1 cellular context compared by ENCODE assay signal in the genomic region with DNA sequence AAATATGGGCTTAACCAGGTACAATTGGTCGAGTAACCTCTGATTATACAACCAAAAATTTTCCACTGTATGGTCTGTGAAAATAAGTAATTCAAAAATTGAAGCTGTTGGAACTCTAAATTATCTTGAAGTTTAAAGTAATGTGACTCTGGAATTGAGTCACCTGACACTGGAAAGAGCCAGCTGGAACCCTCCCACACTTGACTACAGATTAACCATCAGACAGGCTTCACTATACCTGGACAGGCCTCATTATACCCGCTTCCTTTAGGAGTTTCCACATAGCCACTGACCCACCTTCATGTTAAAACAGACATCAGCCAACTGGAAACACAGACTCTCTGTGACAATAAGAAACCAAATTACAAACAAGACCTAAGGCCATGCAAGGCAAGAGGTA.
TF ChIP-seq lines count a peak whose summit lies in the region.

No MANE protein-coding gene starts in this region.

TF ChIP-seq in K562, 482 proteins besides CTCF, POLR2A, EP300 and RAD21:
- TF ChIP-seq PRMT5 (CRISPR knock-in tag; IDR thresholded peaks at IDR 0.05): no peak
- TF ChIP-seq KAT8 (IDR thresholded peaks at IDR 0.05; ENCODE audit: low read depth): no peak
- TF ChIP-seq, protein P1, sequence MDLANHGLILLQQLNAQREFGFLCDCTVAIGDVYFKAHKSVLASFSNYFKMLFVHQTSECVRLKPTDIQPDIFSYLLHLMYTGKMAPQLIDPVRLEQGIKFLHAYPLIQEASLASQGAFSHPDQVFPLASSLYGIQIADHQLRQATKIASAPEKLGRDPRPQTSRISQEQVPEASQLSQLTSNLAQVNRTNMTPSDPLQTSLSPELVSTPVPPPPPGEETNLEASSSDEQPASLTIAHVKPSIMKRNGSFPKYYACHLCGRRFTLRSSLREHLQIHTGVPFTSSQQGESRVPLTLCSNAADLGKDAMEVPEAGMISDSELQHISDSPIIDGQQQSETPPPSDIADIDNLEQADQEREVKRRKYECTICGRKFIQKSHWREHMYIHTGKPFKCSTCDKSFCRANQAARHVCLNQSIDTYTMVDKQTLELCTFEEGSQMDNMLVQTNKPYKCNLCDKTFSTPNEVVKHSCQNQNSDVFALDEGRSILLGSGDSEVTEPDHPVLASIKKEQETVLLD (IDR thresholded peaks at IDR 0.05): no peak
- TF ChIP-seq ASH1L (IDR thresholded peaks at IDR 0.05; ENCODE audit: borderline replicate concordance, low read depth, partially characterized antibody): no peak
- TF ChIP-seq, protein P2, sequence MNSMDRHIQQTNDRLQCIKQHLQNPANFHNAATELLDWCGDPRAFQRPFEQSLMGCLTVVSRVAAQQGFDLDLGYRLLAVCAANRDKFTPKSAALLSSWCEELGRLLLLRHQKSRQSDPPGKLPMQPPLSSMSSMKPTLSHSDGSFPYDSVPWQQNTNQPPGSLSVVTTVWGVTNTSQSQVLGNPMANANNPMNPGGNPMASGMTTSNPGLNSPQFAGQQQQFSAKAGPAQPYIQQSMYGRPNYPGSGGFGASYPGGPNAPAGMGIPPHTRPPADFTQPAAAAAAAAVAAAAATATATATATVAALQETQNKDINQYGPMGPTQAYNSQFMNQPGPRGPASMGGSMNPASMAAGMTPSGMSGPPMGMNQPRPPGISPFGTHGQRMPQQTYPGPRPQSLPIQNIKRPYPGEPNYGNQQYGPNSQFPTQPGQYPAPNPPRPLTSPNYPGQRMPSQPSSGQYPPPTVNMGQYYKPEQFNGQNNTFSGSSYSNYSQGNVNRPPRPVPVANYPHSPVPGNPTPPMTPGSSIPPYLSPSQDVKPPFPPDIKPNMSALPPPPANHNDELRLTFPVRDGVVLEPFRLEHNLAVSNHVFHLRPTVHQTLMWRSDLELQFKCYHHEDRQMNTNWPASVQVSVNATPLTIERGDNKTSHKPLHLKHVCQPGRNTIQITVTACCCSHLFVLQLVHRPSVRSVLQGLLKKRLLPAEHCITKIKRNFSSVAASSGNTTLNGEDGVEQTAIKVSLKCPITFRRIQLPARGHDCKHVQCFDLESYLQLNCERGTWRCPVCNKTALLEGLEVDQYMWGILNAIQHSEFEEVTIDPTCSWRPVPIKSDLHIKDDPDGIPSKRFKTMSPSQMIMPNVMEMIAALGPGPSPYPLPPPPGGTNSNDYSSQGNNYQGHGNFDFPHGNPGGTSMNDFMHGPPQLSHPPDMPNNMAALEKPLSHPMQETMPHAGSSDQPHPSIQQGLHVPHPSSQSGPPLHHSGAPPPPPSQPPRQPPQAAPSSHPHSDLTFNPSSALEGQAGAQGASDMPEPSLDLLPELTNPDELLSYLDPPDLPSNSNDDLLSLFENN (IDR thresholded peaks at IDR 0.05; ENCODE audit: low read depth in 2 of 2, low read length in 2 of 2): no peak
- TF ChIP-seq, protein P3, sequence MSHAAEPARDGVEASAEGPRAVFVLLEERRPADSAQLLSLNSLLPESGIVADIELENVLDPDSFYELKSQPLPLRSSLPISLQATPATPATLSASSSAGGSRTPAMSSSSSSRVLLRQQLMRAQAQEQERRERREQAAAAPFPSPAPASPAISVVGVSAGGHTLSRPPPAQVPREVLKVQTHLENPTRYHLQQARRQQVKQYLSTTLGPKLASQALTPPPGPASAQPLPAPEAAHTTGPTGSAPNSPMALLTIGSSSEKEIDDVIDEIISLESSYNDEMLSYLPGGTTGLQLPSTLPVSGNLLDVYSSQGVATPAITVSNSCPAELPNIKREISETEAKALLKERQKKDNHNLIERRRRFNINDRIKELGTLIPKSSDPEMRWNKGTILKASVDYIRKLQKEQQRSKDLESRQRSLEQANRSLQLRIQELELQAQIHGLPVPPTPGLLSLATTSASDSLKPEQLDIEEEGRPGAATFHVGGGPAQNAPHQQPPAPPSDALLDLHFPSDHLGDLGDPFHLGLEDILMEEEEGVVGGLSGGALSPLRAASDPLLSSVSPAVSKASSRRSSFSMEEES (CRISPR knock-in tag; IDR thresholded peaks at IDR 0.05): no peak
- TF ChIP-seq, protein P4, sequence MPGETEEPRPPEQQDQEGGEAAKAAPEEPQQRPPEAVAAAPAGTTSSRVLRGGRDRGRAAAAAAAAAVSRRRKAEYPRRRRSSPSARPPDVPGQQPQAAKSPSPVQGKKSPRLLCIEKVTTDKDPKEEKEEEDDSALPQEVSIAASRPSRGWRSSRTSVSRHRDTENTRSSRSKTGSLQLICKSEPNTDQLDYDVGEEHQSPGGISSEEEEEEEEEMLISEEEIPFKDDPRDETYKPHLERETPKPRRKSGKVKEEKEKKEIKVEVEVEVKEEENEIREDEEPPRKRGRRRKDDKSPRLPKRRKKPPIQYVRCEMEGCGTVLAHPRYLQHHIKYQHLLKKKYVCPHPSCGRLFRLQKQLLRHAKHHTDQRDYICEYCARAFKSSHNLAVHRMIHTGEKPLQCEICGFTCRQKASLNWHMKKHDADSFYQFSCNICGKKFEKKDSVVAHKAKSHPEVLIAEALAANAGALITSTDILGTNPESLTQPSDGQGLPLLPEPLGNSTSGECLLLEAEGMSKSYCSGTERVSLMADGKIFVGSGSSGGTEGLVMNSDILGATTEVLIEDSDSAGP (CRISPR knock-in tag; IDR thresholded peaks at IDR 0.05): no peak
- no peak for TF ChIP-seq MECOM (CRISPR knock-in tag; IDR thresholded peaks at IDR 0.05)
- no peak for TF ChIP-seq TAL1 (IDR thresholded peaks at IDR 0.05)
- no peak for TF ChIP-seq NCOA4 (IDR thresholded peaks at IDR 0.05; ENCODE audit: partially characterized antibody)
